8 cellular contexts compared by ENCODE assay signal in the genomic region with DNA sequence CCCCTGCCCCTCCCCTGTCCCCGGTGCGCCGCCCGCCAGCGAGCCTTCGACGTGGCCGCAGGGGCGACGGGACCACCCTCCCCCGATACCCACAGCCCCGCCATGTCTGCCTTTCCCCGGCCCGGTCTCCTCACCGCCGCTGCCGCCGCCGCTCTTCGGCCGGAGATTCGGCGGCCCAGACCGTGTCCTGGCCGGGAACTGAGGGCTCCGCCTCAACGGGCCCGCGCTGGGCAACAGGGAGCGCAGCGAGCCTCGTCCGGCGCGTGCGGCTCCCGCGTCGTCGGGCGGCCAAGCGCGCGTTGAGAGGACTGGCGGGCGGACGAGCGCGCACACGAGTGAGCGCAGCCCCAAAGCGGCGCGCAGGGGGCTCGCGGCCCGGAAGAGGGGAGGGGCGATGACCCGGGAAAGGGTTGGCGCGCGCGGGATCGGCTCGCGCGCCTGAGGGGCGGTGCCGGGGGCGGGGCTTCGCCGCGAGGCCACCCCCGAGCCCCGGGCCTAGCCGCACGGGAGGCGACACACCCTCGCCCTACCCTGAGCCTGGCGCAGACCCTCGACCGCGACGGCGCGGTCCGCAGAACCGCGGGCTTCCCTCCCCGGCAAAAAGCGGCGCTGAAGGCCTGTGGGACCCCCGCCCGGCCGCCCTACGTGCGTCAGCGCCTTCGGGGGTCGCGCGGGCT. TPM values are rescaled to one million over a fixed set of nuclear protein-coding genes. Genes with fewer than 3 reads are reported as not detected.
DNase-seq lines count a peak whose midpoint lies in the region; ATAC-seq and TF ChIP-seq lines count a peak whose summit lies in the region.

A gene with protein sequence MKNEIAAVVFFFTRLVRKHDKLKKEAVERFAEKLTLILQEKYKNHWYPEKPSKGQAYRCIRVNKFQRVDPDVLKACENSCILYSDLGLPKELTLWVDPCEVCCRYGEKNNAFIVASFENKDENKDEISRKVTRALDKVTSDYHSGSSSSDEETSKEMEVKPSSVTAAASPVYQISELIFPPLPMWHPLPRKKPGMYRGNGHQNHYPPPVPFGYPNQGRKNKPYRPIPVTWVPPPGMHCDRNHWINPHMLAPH (minus strand): TSS at position 337 of the 677 bp plus-strand sequence. CDS start 3,757 bp downstream, outside the sequence.

- peaks cover 16 to 23% of the 10 kb centered on the region in 2 donors for H3K4me1 Mint-ChIP-seq in effector memory CD8-positive, alpha-beta T cell (ENCODE audit: low read depth in 2 of 2)

- H2AK5ac ChIP-seq in mesenchymal stem cell (ENCODE audit: low read length, severe bottlenecking) = no peak within 1 kb of the TSS

- peak in 13 of 14 donors; percentile 5 to 86 (median 61) for DNase-seq in C1 segment of cervical spinal cord (lab: John Stamatoyannopoulos, UW)
- DNase-seq in NCI-H774 (lab: John Stamatoyannopoulos, UW) = peak; percentile 67
- peak; percentile 90 for DNase-seq in activated CD8-positive, alpha-beta memory T cell treated with anti-CD3 and anti-CD28 coated beads for 24 hours
- peak; percentile 74 to 79 (median 75) for DNase-seq in effector memory CD8-positive, alpha-beta T cell
- peak; percentile 76 for DNase-seq in mesenchymal stem cell
- DNase-seq in stimulated activated CD8-positive, alpha-beta memory T cell treated with anti-CD3 and anti-CD28 coated beads, Interleukin-12 subunit alpha, Interleukin-12 subunit beta, amount 100 ng/mL, for 24 hours (ENCODE audit: extremely low read depth) = peak; percentile 60

- peak within 1 kb of the TSS; percentile 97 to 99 for H3K27ac Mint-ChIP-seq in effector memory CD8-positive, alpha-beta T cell

- no peak within 1 kb of the TSS for H2BK5ac ChIP-seq in mesenchymal stem cell (ENCODE audit: low read depth, low read length, poor library complexity, severe bottlenecking)

- H4K91ac ChIP-seq in mesenchymal stem cell (ENCODE audit: low read length) = peak within 1 kb of the TSS; percentile 78

- WGBS in mesenchymal stem cell = 2% methylated on average over 100 of the region's 102 CpGs

- TF ChIP-seq POLR2A in GM19193 (IDR thresholded peaks at IDR 0.05; ENCODE audit: extremely low read depth, insufficient read depth, insufficient read length) = peak; percentile 89

- H3K4ac ChIP-seq in mesenchymal stem cell (ENCODE audit: low read depth in 1 of 2, low read length in 2 of 2) = peak within 1 kb of the TSS; percentile 80 to 89

- H3K27me3 ChIP-seq in mesenchymal stem cell (ENCODE audit: control insufficient read depth in 1 of 2, insufficient read depth in 1 of 2, low read length in 2 of 2) = no peaks in the 10 kb centered on the region

- H2AFZ ChIP-seq in mesenchymal stem cell (ENCODE audit: low read depth, low read length) = peak within 1 kb of the TSS; percentile 96

- peak within 1 kb of the TSS; percentile 77 for H2BK15ac ChIP-seq in mesenchymal stem cell (ENCODE audit: low read depth, poor library complexity, severe bottlenecking)

- peak within 1 kb of the TSS; percentile 53 to 62 for H3K14ac ChIP-seq in mesenchymal stem cell (ENCODE audit: low read length in 2 of 2)

- H3K79me1 ChIP-seq in mesenchymal stem cell (replicated peaks; ENCODE audit: low read length, poor library complexity, severe bottlenecking) = peaks cover 5% of the 10 kb centered on the region

- peaks cover 8% of the 10 kb centered on the region for H3K4me1 ChIP-seq in mesenchymal stem cell (ENCODE audit: control insufficient read depth, insufficient read depth, low read depth, low read length)

- H2BK120ac ChIP-seq in mesenchymal stem cell (ENCODE audit: low read depth, low read length) = peak within 1 kb of the TSS; percentile 64

- H3K18ac ChIP-seq in mesenchymal stem cell (ENCODE audit: low read depth in 1 of 2, low read length in 2 of 2) = peak within 1 kb of the TSS; percentile 90 to 97

- peak within 1 kb of the TSS; percentile 73 for H3K4me2 ChIP-seq in mesenchymal stem cell (ENCODE audit: low read length, poor library complexity, severe bottlenecking)

- no peaks in the 10 kb centered on the region for H3K9me3 Mint-ChIP-seq in effector memory CD8-positive, alpha-beta T cell

- no peaks in the 10 kb centered on the region for H3K9me3 ChIP-seq in mesenchymal stem cell (ENCODE audit: control insufficient read depth, low read length)

- peaks cover 0 to 12% of the 10 kb centered on the region in 2 experiments for H3K36me3 ChIP-seq in mesenchymal stem cell (ENCODE audit: control insufficient read depth in 1 of 2, insufficient read depth in 2 of 2, low read depth in 1 of 2, low read length in 2 of 2)

- peaks cover 26% of the 10 kb centered on the region for H3K36me3 Mint-ChIP-seq in effector memory CD8-positive, alpha-beta T cell (ENCODE audit: insufficient read depth)

- peak within 1 kb of the TSS; percentile 58 for H3K27ac ChIP-seq in mesenchymal stem cell (ENCODE audit: low read length, poor library complexity, severe bottlenecking)

- H3K4me3 Mint-ChIP-seq in effector memory CD8-positive, alpha-beta T cell = peak within 1 kb of the TSS; percentile 91 to 93

- H3K4me3 ChIP-seq in mesenchymal stem cell (ENCODE audit: insufficient read depth in 1 of 2, low read depth in 1 of 2, low read length in 2 of 2) = peak within 1 kb of the TSS; percentile 94 to 95

- peak within 1 kb of the TSS; percentile 46 to 52 for H3K23ac ChIP-seq in mesenchymal stem cell (ENCODE audit: low read length in 2 of 2)

- H3K27me3 Mint-ChIP-seq in effector memory CD8-positive, alpha-beta T cell = no peaks in the 10 kb centered on the region

- H3K9ac ChIP-seq in mesenchymal stem cell (ENCODE audit: low read length) = peak within 1 kb of the TSS; percentile 99

- ATAC-seq in HG03378 (IDR thresholded peaks at IDR 0.05; ENCODE audit: unreplicated experiment) = peak; percentile 55
- peak; percentile 71 for ATAC-seq in effector memory CD8-positive, alpha-beta T cell (replicated peaks)

- peak within 1 kb of the TSS; percentile 29 to 63 for H2BK12ac ChIP-seq in mesenchymal stem cell (ENCODE audit: low read length in 2 of 2)

- peak within 1 kb of the TSS; percentile 93 for H4K8ac ChIP-seq in mesenchymal stem cell (ENCODE audit: low read length)

RNA-seq across cellular contexts. Expression of the gene that starts here (rescaled TPM):
- 58.5 TPM for polyA plus RNA-seq in mesenchymal stem cell (2013, experiment 1 of 2)
- polyA plus RNA-seq in mesenchymal stem cell (2013, experiment 2 of 2) = 59.0 TPM

Comparison
In these comparisons a context has a peak if more than half of its experiments do, and no peak if none do; other contexts are left out.
1. Peak in every context shown above with its lines: DNase-seq, ATAC-seq, H3K4me3 ChIP-seq and H3K27ac ChIP-seq.